9 cellular contexts compared by ENCODE assay signal in genomic region chr4:168972601-168973000, GRCh38.
"Had no signal": no experiment of that assay in that cellular context is flagged by ENCODE, and none has a peak within 500 bp of the region (broad histone marks: within the 10 kb centered on the region; RNA-seq: fewer than 3 reads in every experiment).

No MANE protein-coding gene starts in this region.

- H3K27ac ChIP-seq: GM23248, HL-60 had no signal

- H3K27me3 Mint-ChIP-seq: IgD-negative memory B cell had no signal

- H3K9me3 ChIP-seq: HAP-1 had no signal

- H3K4me3 ChIP-seq: GM23248, HAP-1 had no signal

- ATAC-seq: HCT116, HepG2 had no signal

- H2AFZ ChIP-seq: GM23248 had no signal

- H3K27ac Mint-ChIP-seq: IgD-negative memory B cell had no signal

- DNase-seq: GM23248, GOT3, H7, KBM-7 had no signal

- H3K9ac ChIP-seq: GM23248 had no signal

- H3K4me1 ChIP-seq: HAP-1 had no signal

- FAIRE-seq: HepG2 had no signal

- H3K4me1 Mint-ChIP-seq: IgD-negative memory B cell had no signal

- H3K4me3 Mint-ChIP-seq: IgD-negative memory B cell had no signal
